7 cellular contexts compared by ENCODE assay signal in genomic region chr19:7870571-7871279, GRCh38.
DNase-seq lines count a peak whose midpoint lies in the region; ATAC-seq and TF ChIP-seq lines count a peak whose summit lies in the region.

No MANE protein-coding gene starts in this region.

- no peaks in the 10 kb centered on the region for H3K36me3 Mint-ChIP-seq in nephron (ENCODE audit: low read depth)

- H3K36me3 ChIP-seq in GM06990 (ENCODE audit: control insufficient read depth, insufficient read depth, low read length), result no peaks in the 10 kb centered on the region

- H3K9me3 Mint-ChIP-seq in nephron, result no peaks in the 10 kb centered on the region

- H3K4me1 Mint-ChIP-seq in nephron, result peaks cover 12% of the 10 kb centered on the region

- H3K27me3 ChIP-seq in GM06990 (replicated peaks; ENCODE audit: control insufficient read depth, insufficient read depth, low read length), result no peaks in the 10 kb centered on the region; the same call in 1 of the 2 replicates

- no peak for ATAC-seq in HG02759 (IDR thresholded peaks at IDR 0.05; ENCODE audit: unreplicated experiment)
- no peak for ATAC-seq in HG03439 (IDR thresholded peaks at IDR 0.05; ENCODE audit: unreplicated experiment)

- peak; percentile 83 for DNase-seq in GM06990 (ENCODE audit: extremely low read depth, insufficient read length)
- DNase-seq in Kasumi-1 (lab: John Stamatoyannopoulos, UW), result peak; percentile 84 to 87
- peak in 4 of 5 experiments; percentile 21 to 59 (median 48) for DNase-seq in T-helper 2 cell
- peak; percentile 91 for DNase-seq in cerebellar cortex (ENCODE audit: low spot score)

- H3K27me3 Mint-ChIP-seq in nephron (ENCODE audit: low read depth), result peaks cover 59% of the 10 kb centered on the region

- no peak for TF ChIP-seq CTCF in GM06990 (IDR thresholded peaks at IDR 0.05; ENCODE audit: insufficient read depth, low read length, poor library complexity, severe bottlenecking)
- TF ChIP-seq CTCF in nephron (IDR thresholded peaks at IDR 0.05; ENCODE audit: unreplicated experiment in 3 of 3), result no peak

- no peak overlapping the region for H3K4me3 ChIP-seq in GM06990 (replicated peaks; ENCODE audit: low read depth, low read length)

- H3K27ac Mint-ChIP-seq in nephron, result peak overlapping the region; percentile 91 to 99 (median 98)

- peak overlapping the region; percentile 80 to 84 (median 80) for H3K4me3 Mint-ChIP-seq in nephron
